In genomic region chr10:28628184-28628893, GRCh38 we compare ENCODE assay signal across 8 cellular contexts. TPM values are rescaled to one million over a fixed set of nuclear protein-coding genes. Genes with fewer than 3 reads are reported as not detected.
A peak's percentile ranks its signal among the peaks of the same experiment; 100 is the strongest.
DNase-seq lines count a peak whose midpoint lies in the region; ATAC-seq and TF ChIP-seq lines count a peak whose summit lies in the region.

No MANE protein-coding gene starts in this region.

- DNase-seq in 8988T (peak; percentile 71), NCI-H526 treated with DMSO at 0.1 percent for 48 hours (lab: John Stamatoyannopoulos, UW) (peak; percentile 15), dorsolateral prefrontal cortex (peak; percentile 66 to 86 (median 80)), lung (ENCODE audit: low spot score) (peak; percentile 79)
- peak; percentile 62 for DNase-seq in activated CD4-positive, alpha-beta T cell treated with anti-CD3 and anti-CD28 coated beads, Interleukin-2, amount 50 U/mL, for 1 hour
- DNase-seq in stimulated activated CD8-positive, alpha-beta memory T cell treated with anti-CD3 and anti-CD28 coated beads, Interleukin-12 subunit alpha, Interleukin-12 subunit beta, amount 100 ng/mL, for 1 hour (ENCODE audit: low read depth) = peak; percentile 40

- ATAC-seq in GM18502 (IDR thresholded peaks at IDR 0.05; ENCODE audit: poor library complexity, unreplicated experiment) = peak; percentile 70
- peak; percentile 69 for ATAC-seq in HG03135 (IDR thresholded peaks at IDR 0.05; ENCODE audit: unreplicated experiment)
- peak; percentile 84 for ATAC-seq in lung (ENCODE audit: insufficient read depth, low FRiP score)

- H3K4me1 ChIP-seq in lung (ENCODE audit: control insufficient read depth in 2 of 2, insufficient read depth in 2 of 2, low read length in 2 of 2) = no peaks in the 10 kb centered on the region

- intact Hi-C loops in dorsolateral prefrontal cortex (cut with DNase I) = loop anchor here (2.0 to 10.0 kb wide), 5 partner anchors 34 to 869 kb away; no protein-coding TSS in a partner anchor

- 25 to 30% methylated on average over 15 of the region's 15 CpGs for WGBS in lung, 2 donors

- H3K27ac ChIP-seq in dorsolateral prefrontal cortex (no peak overlapping the region), lung (ENCODE audit: low read depth in 1 of 2, low read length in 1 of 2) (no peak overlapping the region)

- H3K27me3 ChIP-seq in dorsolateral prefrontal cortex (peaks cover 0 to 14% (median 0%) of the 10 kb centered on the region in 45 donors), lung (ENCODE audit: control insufficient read depth, insufficient read depth) (no peaks in the 10 kb centered on the region)

- H3K4me3 ChIP-seq in dorsolateral prefrontal cortex (peak overlapping the region in 3 of 59 donors; percentile 10 to 19 (median 19)), lung (no peak overlapping the region)

- TF ChIP-seq CTCF in dorsolateral prefrontal cortex (IDR thresholded peaks at IDR 0.05 in 54 of 56, conservative IDR thresholded peaks at IDR 0.05 in 2 of 56; ENCODE audit: low read depth in 1 of 56, partially characterized antibody in 56 of 56) (peak; percentile 75 to 96 (median 92)), lung (IDR thresholded peaks at IDR 0.05; ENCODE audit: control extremely low read depth, extremely low read depth) (peak; percentile 69)

- H3K36me3 ChIP-seq in lung (ENCODE audit: control insufficient read depth in 2 of 2, insufficient read depth in 2 of 2, low read length in 2 of 2) = no peaks in the 10 kb centered on the region

- H3K9me3 ChIP-seq in lung (ENCODE audit: control insufficient read depth in 2 of 2, insufficient read depth in 1 of 2, low read length in 1 of 2) = no peaks in the 10 kb centered on the region

RNA-seq across cellular contexts. Expression of gene BAMBI, which starts 49.0 kb away (rescaled TPM):
- total RNA-seq in dorsolateral prefrontal cortex (10 to 100 TPM in 42 of 120 experiments, 1 to 10 TPM in 78; 4.1 to 18.6 (median 8.8) TPM), lung (10 to 100 TPM in 1 of 2 donors, 1 to 10 TPM in 1; 7.8 to 28.3 TPM)
- polyA plus RNA-seq in lung = 1 to 10 TPM; 3.1 to 3.9 TPM

Comparison
In these comparisons a context has a peak if more than half of its experiments do, and no peak if none do; other contexts are left out.
1. DNase-seq: peak in every context shown above with its lines; median percentile 80 in dorsolateral prefrontal cortex; 79 in lung; 71 in 8988T; 62 in activated CD4-positive, alpha-beta T cell treated with anti-CD3 and anti-CD28 coated beads, Interleukin-2, amount 50 U/mL, for 1 hour; 40 in stimulated activated CD8-positive, alpha-beta memory T cell treated with anti-CD3 and anti-CD28 coated beads, Interleukin-12 subunit alpha, Interleukin-12 subunit beta, amount 100 ng/mL, for 1 hour; 15 in NCI-H526 treated with DMSO at 0.1 percent for 48 hours.